Comparison of ENCODE assay signal across 8 cellular contexts in genomic region chr1:8962812-8963669, GRCh38. TPM values are rescaled to one million over a fixed set of nuclear protein-coding genes. Genes with fewer than 3 reads are reported as not detected.
DNase-seq lines count a peak whose midpoint lies in the region; ATAC-seq and TF ChIP-seq lines count a peak whose summit lies in the region.
"Had no signal": no experiment of that assay in that cellular context is flagged by ENCODE, and none has a peak within 500 bp of the region (broad histone marks: within the 10 kb centered on the region; RNA-seq: fewer than 3 reads in every experiment).

No MANE protein-coding gene starts in this region.

- H3K9me2 ChIP-seq in SU-DHL-6 (replicated peaks; ENCODE audit: insufficient read depth, low read length): no peaks in the 10 kb centered on the region

- H3K4me1 ChIP-seq in colonic mucosa: no peaks in the 10 kb centered on the region

- no peaks in the 10 kb centered on the region for H3K36me3 Mint-ChIP-seq in nephron progenitor cell (ENCODE audit: low read depth)

- H3K79me2 ChIP-seq in SU-DHL-6 (ENCODE audit: insufficient read depth, low read length): no peaks in the 10 kb centered on the region

- ATAC-seq in HG02642 (IDR thresholded peaks at IDR 0.05; ENCODE audit: poor library complexity, unreplicated experiment): no peak

- no peaks in the 10 kb centered on the region for H3F3A ChIP-seq in SU-DHL-6 (ENCODE audit: insufficient read depth)

- peaks cover 14% of the 10 kb centered on the region for H3K9me3 Mint-ChIP-seq in nephron progenitor cell

- H3K36me3 ChIP-seq in SU-DHL-6 (ENCODE audit: low read length): no peaks in the 10 kb centered on the region
- no peaks in the 10 kb centered on the region for H3K36me3 ChIP-seq in colonic mucosa

- H3K27ac ChIP-seq in SU-DHL-6 (ENCODE audit: low read depth, low read length): no peak overlapping the region
- no peak overlapping the region for H3K27ac ChIP-seq in colonic mucosa

- intact Hi-C loops in colonic mucosa (cut with DNase I): no loop called here

- H3K27ac Mint-ChIP-seq in nephron progenitor cell: no peak overlapping the region

- H3K9me3 ChIP-seq in SU-DHL-6 (ENCODE audit: insufficient read depth, low read length) (no peaks in the 10 kb centered on the region), colonic mucosa (no peaks in the 10 kb centered on the region)

- H3K4me3 Mint-ChIP-seq in nephron progenitor cell: peak overlapping the region; percentile 42

- H3K9ac ChIP-seq in SU-DHL-6 (ENCODE audit: low read length) (no peak overlapping the region), colonic mucosa (ENCODE audit: low read depth in 2 of 2, low read length in 2 of 2) (no peak overlapping the region)

- H3K27me3 ChIP-seq in SU-DHL-6 (ENCODE audit: low read length) (no peaks in the 10 kb centered on the region), colonic mucosa (no peaks in the 10 kb centered on the region)

- H3K27me3 Mint-ChIP-seq in nephron progenitor cell (ENCODE audit: low read depth, poor library complexity): peaks cover 19% of the 10 kb centered on the region

- no peak overlapping the region for H2AFZ ChIP-seq in SU-DHL-6 (ENCODE audit: low read depth, low read length, severe bottlenecking)

- peak; percentile 56 for DNase-seq in EL
- peak; percentile 81 for DNase-seq in HuH-7 (ENCODE audit: low spot score)
- DNase-seq in colonic mucosa: peak; percentile 58
- peak; percentile 32 for DNase-seq in nephron progenitor cell
- no peak for DNase-seq in foreskin melanocyte

- no peak overlapping the region for H3K4me2 ChIP-seq in SU-DHL-6 (ENCODE audit: low read depth, low read length, poor library complexity, severe bottlenecking)

- no peaks in the 10 kb centered on the region for H4K20me1 ChIP-seq in SU-DHL-6 (ENCODE audit: low read depth, low read length)

- no peak overlapping the region for H3K4me3 ChIP-seq in SU-DHL-6 (ENCODE audit: insufficient read depth, low read length, poor library complexity, severe bottlenecking)
- H3K4me3 ChIP-seq in colonic mucosa: no peak overlapping the region

- peak; percentile 45 for TF ChIP-seq CTCF in SU-DHL-6 (IDR thresholded peaks at IDR 0.05; ENCODE audit: insufficient read depth, low read length, poor library complexity, severe bottlenecking)
- TF ChIP-seq CTCF in colonic mucosa (IDR thresholded peaks at IDR 0.05): peak; percentile 20
- peak; percentile 36 for TF ChIP-seq CTCF in nephron progenitor cell (IDR thresholded peaks at IDR 0.05)

- peaks cover 17% of the 10 kb centered on the region for H3K4me1 Mint-ChIP-seq in nephron progenitor cell

RNA-seq across cellular contexts. Expression of gene CA6, which starts 17.4 kb away (rescaled TPM):
- not detected for total RNA-seq in colonic mucosa
- total RNA-seq: astrocyte had no signal
